8 cellular contexts compared by ENCODE assay signal in the genomic region with DNA sequence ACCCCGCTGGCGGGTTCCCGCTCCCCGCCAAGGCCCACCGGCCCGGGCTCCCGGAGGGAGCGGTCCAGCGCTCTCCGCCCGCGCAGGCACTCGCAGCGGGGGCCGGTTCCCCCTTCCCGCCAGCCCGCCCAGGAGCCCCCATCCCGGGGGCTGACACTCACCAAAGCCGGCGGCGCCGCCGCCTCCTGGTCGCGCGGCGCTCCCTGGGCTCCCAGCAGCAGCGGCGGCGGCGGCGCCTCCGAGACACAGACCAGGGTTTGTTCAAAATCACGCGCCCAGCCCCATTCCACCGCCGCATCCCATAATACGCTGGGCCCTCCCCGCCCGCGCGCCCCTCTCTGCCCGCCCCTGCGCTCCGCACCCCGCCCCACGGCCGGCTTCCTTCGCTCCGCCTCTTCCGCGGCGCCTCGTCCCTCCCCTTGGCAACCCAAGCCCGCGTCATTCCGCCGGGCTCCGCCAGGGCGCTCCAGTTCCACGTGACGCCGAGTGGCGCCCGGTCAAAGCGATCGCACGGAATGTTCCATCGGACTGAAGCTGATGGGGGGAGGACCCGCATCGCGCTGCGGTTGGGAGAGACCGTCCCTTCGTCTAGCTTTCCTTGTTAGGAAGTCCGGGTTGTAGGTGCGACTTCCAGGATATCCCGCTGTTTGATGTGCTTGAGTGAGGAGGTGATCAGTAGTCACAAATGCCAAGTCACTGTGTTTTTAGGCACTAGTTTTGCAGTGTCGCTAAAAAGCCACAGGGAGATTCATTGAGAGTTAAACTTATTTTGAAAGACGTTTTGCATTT. TPM values are rescaled to one million over a fixed set of nuclear protein-coding genes. Genes with fewer than 3 reads are reported as not detected.
DNase-seq lines count a peak whose midpoint lies in the region; TF ChIP-seq lines count a peak whose summit lies in the region.

No MANE protein-coding gene starts in this region.

- DNase-seq in ELF-1 (ENCODE audit: low read depth, low spot score) (peak; percentile 99), GOT3 (lab: John Stamatoyannopoulos, UW) (peak; percentile 94), RPMI8226 (peak; percentile 95), fibroblast of the aortic adventitia (ENCODE audit: low read depth) (peak; percentile 98)
- peak; percentile 95 for DNase-seq in activated T-helper 9 cell treated with anti-CD3 and anti-CD28 coated beads, Interleukin-2, amount 50 U/mL, for 16 hours (ENCODE audit: low read depth)

- H3K9me3 Mint-ChIP-seq in nephron, result no peaks in the 10 kb centered on the region
- no peaks in the 10 kb centered on the region for H3K9me3 Mint-ChIP-seq in stimulated activated naive CD8-positive, alpha-beta T cell treated with anti-CD3 and anti-CD28 coated beads, Interleukin-15, Interleukin-2, amounts not matched to agents 100 ng/mL and 50 ng/mL, for 24 hours

- peaks cover 37% of the 10 kb centered on the region for H3K4me1 Mint-ChIP-seq in nephron
- peaks cover 46% of the 10 kb centered on the region for H3K4me1 Mint-ChIP-seq in stimulated activated naive CD8-positive, alpha-beta T cell treated with anti-CD3 and anti-CD28 coated beads, Interleukin-15, Interleukin-2, amounts not matched to agents 100 ng/mL and 50 ng/mL, for 24 hours (ENCODE audit: low read depth)

- peak; percentile 24; the same call in 1 of the 2 replicates for TF ChIP-seq CTCF in LNCAP (IDR thresholded peaks at IDR 0.05)
- peak; percentile 58 for TF ChIP-seq CTCF in fibroblast of the aortic adventitia (IDR thresholded peaks at IDR 0.05; ENCODE audit: insufficient read depth, low read length)
- peak; percentile 48 to 60 (median 58) for TF ChIP-seq CTCF in nephron (IDR thresholded peaks at IDR 0.05; ENCODE audit: unreplicated experiment in 3 of 3)

- peak overlapping the region; percentile 88 to 93 (median 92) for H3K4me3 Mint-ChIP-seq in nephron
- peak overlapping the region; percentile 97 for H3K4me3 Mint-ChIP-seq in stimulated activated naive CD8-positive, alpha-beta T cell treated with anti-CD3 and anti-CD28 coated beads, Interleukin-15, Interleukin-2, amounts not matched to agents 100 ng/mL and 50 ng/mL, for 24 hours

- H3K4me3 ChIP-seq in fibroblast of the aortic adventitia (ENCODE audit: low read depth, low read length), result peak overlapping the region; percentile 86

- H3K36me3 Mint-ChIP-seq in nephron (ENCODE audit: low read depth), result no peaks in the 10 kb centered on the region
- no peaks in the 10 kb centered on the region for H3K36me3 Mint-ChIP-seq in stimulated activated naive CD8-positive, alpha-beta T cell treated with anti-CD3 and anti-CD28 coated beads, Interleukin-15, Interleukin-2, amounts not matched to agents 100 ng/mL and 50 ng/mL, for 24 hours (ENCODE audit: low read depth)

- peak overlapping the region; percentile 89 to 93 (median 93) for H3K27ac Mint-ChIP-seq in nephron
- H3K27ac Mint-ChIP-seq in stimulated activated naive CD8-positive, alpha-beta T cell treated with anti-CD3 and anti-CD28 coated beads, Interleukin-15, Interleukin-2, amounts not matched to agents 100 ng/mL and 50 ng/mL, for 24 hours, result peak overlapping the region; percentile 98

- H3K27me3 Mint-ChIP-seq in nephron (ENCODE audit: low read depth), result no peaks in the 10 kb centered on the region
- no peaks in the 10 kb centered on the region for H3K27me3 Mint-ChIP-seq in stimulated activated naive CD8-positive, alpha-beta T cell treated with anti-CD3 and anti-CD28 coated beads, Interleukin-15, Interleukin-2, amounts not matched to agents 100 ng/mL and 50 ng/mL, for 24 hours

RNA-seq across cellular contexts. Expression of gene LIN54, which starts 2.2 kb away (rescaled TPM):
- total RNA-seq in fibroblast of the aortic adventitia (ENCODE audit: low replicate concordance), result 5.1 and 42.5 TPM in 2 replicates

RNA-seq across cellular contexts. Expression of gene COPS4, which starts 22.2 kb away (rescaled TPM):
- 37.5 and 69.3 TPM in 2 replicates for total RNA-seq in fibroblast of the aortic adventitia (ENCODE audit: low replicate concordance)

Comparison
In these comparisons a context has a peak if more than half of its experiments do, and no peak if none do; other contexts are left out.
1. Peak in every context shown above with its lines: DNase-seq and H3K4me3 ChIP-seq.